13 cellular contexts compared by ENCODE assay signal in the genomic region with DNA sequence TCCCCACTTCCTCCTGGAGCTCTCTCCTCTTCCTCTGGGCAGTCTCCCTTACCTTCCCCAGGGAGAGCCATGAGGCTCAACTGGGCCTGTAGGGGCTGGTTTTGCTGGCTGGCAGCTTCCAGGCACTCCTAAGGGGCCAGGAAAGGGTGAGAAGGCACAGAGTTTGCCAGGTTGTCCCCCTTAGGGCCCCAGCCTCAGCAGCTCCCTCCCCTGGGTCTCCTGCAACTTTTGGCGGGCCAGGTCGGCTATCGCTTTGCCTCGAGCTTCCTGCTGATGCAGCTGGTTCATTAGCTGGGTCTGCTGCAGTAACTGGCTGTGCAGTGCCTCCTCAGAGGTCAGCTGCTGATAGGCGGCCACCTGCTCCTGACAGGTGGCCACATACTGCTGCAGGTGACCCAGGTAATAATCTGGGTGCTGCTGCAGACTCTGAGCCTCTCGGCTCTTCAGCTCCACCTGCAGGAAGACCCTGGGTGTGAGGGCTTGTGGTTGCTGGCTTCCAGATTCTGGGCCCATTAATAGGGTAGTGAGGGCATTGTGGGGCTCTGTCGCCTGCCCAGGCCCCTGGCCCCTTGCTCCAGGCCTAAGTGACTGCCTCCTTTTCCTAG. TPM values are rescaled to one million over a fixed set of nuclear protein-coding genes. Genes with fewer than 3 reads are reported as not detected.
A peak's percentile ranks its signal among the peaks of the same experiment; 100 is the strongest.
DNase-seq lines count a peak whose midpoint lies in the region; ATAC-seq and TF ChIP-seq lines count a peak whose summit lies in the region.
"Had no signal": no experiment of that assay in that cellular context is flagged by ENCODE, and none has a peak within 500 bp of the region (broad histone marks: within the 10 kb centered on the region; RNA-seq: fewer than 3 reads in every experiment).

No MANE protein-coding gene starts in this region.

- DNase-seq in NCI-H1092 treated with DMSO at 0.1 percent for 48 hours (lab: John Stamatoyannopoulos, UW): peak; percentile 0
- no peak for DNase-seq in NCI-H1092 (lab: John Stamatoyannopoulos, UW)
- DNase-seq in GM13977 (ENCODE audit: low spot score): no peak
- DNase-seq in OCI-LY7 (ENCODE audit: low spot score): peak; percentile 11
- DNase-seq in foreskin keratinocyte: peak in 1 of 2 donors; percentile 9
- DNase-seq: mesenchymal stem cell had no signal

- H3K9me3 ChIP-seq in OCI-LY7 (ENCODE audit: low read length): no peaks in the 10 kb centered on the region
- H3K9me3 ChIP-seq: esophagus muscularis mucosa had no signal

- H3K4me2 ChIP-seq in OCI-LY7 (ENCODE audit: low read length): no peak overlapping the region

- no peaks in the 10 kb centered on the region for H3K36me3 ChIP-seq in OCI-LY7 (ENCODE audit: insufficient read depth, low read length)

- CTCF ChIA-PET in OCI-LY7 (lab: Charles Lee; ENCODE audit: unreplicated experiment): no interaction called here

- no peak overlapping the region for H3K4me3 ChIP-seq in OCI-LY7 (ENCODE audit: low read depth, low read length, poor library complexity, severe bottlenecking)
- H3K4me3 ChIP-seq: esophagus muscularis mucosa had no signal

- peak; percentile 41 for TF ChIP-seq CTCF in GM13977 (IDR thresholded peaks at IDR 0.05; ENCODE audit: extremely low read depth, insufficient read depth, missing control alignments)
- TF ChIP-seq CTCF in OCI-LY7 (conservative IDR thresholded peaks at IDR 0.05; ENCODE audit: low read length): peak; percentile 62
- peak; percentile 55 for TF ChIP-seq CTCF in foreskin keratinocyte (conservative IDR thresholded peaks at IDR 0.05)

- intact Hi-C loops in OCI-LY7 (cut with micrococcal nuclease; ENCODE audit: unreplicated experiment): no loop called here

- H3K4me1 ChIP-seq in OCI-LY7 (ENCODE audit: insufficient read depth, low read length, poor library complexity, severe bottlenecking): no peaks in the 10 kb centered on the region
- no peaks in the 10 kb centered on the region for H3K4me1 ChIP-seq in foreskin keratinocyte
- H3K4me1 ChIP-seq: esophagus muscularis mucosa had no signal

- no peaks in the 10 kb centered on the region for H4K20me1 ChIP-seq in OCI-LY7 (ENCODE audit: insufficient read depth, low read length)

- ATAC-seq in foreskin keratinocyte: no peak
- no peak for ATAC-seq in HG03045 (IDR thresholded peaks at IDR 0.05; ENCODE audit: unreplicated experiment)
- no peak for ATAC-seq in HG03135 (IDR thresholded peaks at IDR 0.05; ENCODE audit: unreplicated experiment)
- no peak for ATAC-seq in HG02571 (IDR thresholded peaks at IDR 0.05; ENCODE audit: unreplicated experiment)
- ATAC-seq: activated naive CD4-positive, alpha-beta T cell treated with anti-CD3 and anti-CD28 coated beads, Interleukin-2, amount 50 U/mL, for 72 hours; T-cell had no signal

- no TSS peak for BruUV-seq in OCI-LY7 (replicated peaks; lab: Mats Ljungman, UMichigan)

- no peaks in the 10 kb centered on the region for H3K9me2 ChIP-seq in OCI-LY7 (ENCODE audit: insufficient read depth, low read length)

- peaks cover 4% of the 10 kb centered on the region for H3K27me3 ChIP-seq in foreskin keratinocyte
- H3K27me3 ChIP-seq: esophagus muscularis mucosa had no signal

- POLR2A ChIA-PET in OCI-LY7 (lab: Charles Lee): no interaction called here

- in situ Hi-C loops in GM13977 (cut with MboI; ENCODE audit: low pct_unique_long_range_greater_than_20kb, low sequenced_read_pairs, unreplicated experiment): no loop called here

- no peak overlapping the region for H2AFZ ChIP-seq in OCI-LY7 (ENCODE audit: low read length)

- no peaks in the 10 kb centered on the region for H3K79me2 ChIP-seq in OCI-LY7 (ENCODE audit: insufficient read depth, low read depth, low read length)

- H3K27ac ChIP-seq in OCI-LY7 (ENCODE audit: low read depth, low read length, poor library complexity, severe bottlenecking) (no peak overlapping the region), foreskin keratinocyte (no peak overlapping the region)
- H3K27ac ChIP-seq: esophagus muscularis mucosa had no signal

RNA-seq across cellular contexts. Expression of a gene that starts 29.7 kb away (rescaled TPM):
- total RNA-seq in OCI-LY7 (2014; rRNA removed; shearing (Covaris generic)): not detected in 2 replicates
- total RNA-seq in OCI-LY7 (2022) (not detected in 2 replicates), foreskin keratinocyte (not detected in 2 replicates)
- polyA plus RNA-seq in foreskin keratinocyte: not detected in 2 replicates
- total RNA-seq: activated naive CD4-positive, alpha-beta T cell treated with anti-CD3 and anti-CD28 coated beads, Interleukin-2, amount 50 U/mL, for 72 hours; esophagus muscularis mucosa; skeletal muscle tissue; T-cell had no signal

RNA-seq across cellular contexts. Expression of a gene that starts 38.4 kb away (rescaled TPM):
- not detected in 2 replicates for total RNA-seq in OCI-LY7 (2014; rRNA removed; shearing (Covaris generic))
- total RNA-seq in OCI-LY7 (2022) (not detected in 2 replicates), foreskin keratinocyte (not detected in 2 replicates)
- not detected in 2 replicates for polyA plus RNA-seq in foreskin keratinocyte
- total RNA-seq: activated naive CD4-positive, alpha-beta T cell treated with anti-CD3 and anti-CD28 coated beads, Interleukin-2, amount 50 U/mL, for 72 hours; esophagus muscularis mucosa; skeletal muscle tissue; T-cell had no signal

RNA-seq across cellular contexts. Expression of a gene that starts 49.3 kb away (rescaled TPM):
- total RNA-seq in OCI-LY7 (2014; rRNA removed; shearing (Covaris generic)): 7.1 and 9.2 TPM in 2 replicates
- 11.0 and 11.4 TPM in 2 replicates for total RNA-seq in OCI-LY7 (2022)
- 6.8 and 8.0 TPM in 2 replicates for total RNA-seq in foreskin keratinocyte
- 3.2 and 4.5 TPM in 2 replicates for polyA plus RNA-seq in foreskin keratinocyte

Comparison
In these comparisons a context has a peak if more than half of its experiments do, and no peak if none do; other contexts are left out.
1. DNase-seq: peak in NCI-H1092 treated with DMSO at 0.1 percent for 48 hours (single experiment) and OCI-LY7 (single experiment); none in NCI-H1092 (single experiment) and GM13977 (single experiment).
2. Peak in every context shown above with its lines, with median percentiles within 50 percentile points of each other: CTCF ChIP-seq.